8 cellular contexts compared by ENCODE assay signal in genomic region chr6:79630883-79631799, GRCh38. TPM values are rescaled to one million over a fixed set of nuclear protein-coding genes. Genes with fewer than 3 reads are reported as not detected.
DNase-seq lines count a peak whose midpoint lies in the region; ATAC-seq and TF ChIP-seq lines count a peak whose summit lies in the region.

Gene SH3BGRL2 (plus strand): TSS chr6:79631329. CDS start chr6:79631462, 133 bp downstream.

- H3K4me3 ChIP-seq in iPS-18c (ENCODE audit: insufficient read depth, low read depth, low read length) = peak within 1 kb of the TSS; percentile 68

- peaks cover 65% of the 10 kb centered on the region for H3K27me3 Mint-ChIP-seq in central memory CD8-positive, alpha-beta T cell

- H3K9me3 ChIP-seq in iPS-18c (ENCODE audit: control insufficient read depth, insufficient read depth, low read length) = no peaks in the 10 kb centered on the region

- H3K9me3 Mint-ChIP-seq in central memory CD8-positive, alpha-beta T cell = no peaks in the 10 kb centered on the region

- H3K36me3 Mint-ChIP-seq in central memory CD8-positive, alpha-beta T cell (ENCODE audit: insufficient read depth) = no peaks in the 10 kb centered on the region

- H3K4me1 Mint-ChIP-seq in central memory CD8-positive, alpha-beta T cell = peaks cover 10% of the 10 kb centered on the region

- in situ Hi-C loops in Caki2 (cut with HindIII; ENCODE audit: low pct_unique_long_range_greater_than_20kb, low sequenced_read_pairs) = no loop called here

- peak; percentile 72 for DNase-seq in Caki2 (ENCODE audit: low read depth)
- DNase-seq in LHCN-M2 (ENCODE audit: low read depth) = peak; percentile 50
- DNase-seq in central memory CD8-positive, alpha-beta T cell (ENCODE audit: low spot score in 2 of 2) = no peak
- peak; percentile 97 for DNase-seq in retina
- DNase-seq in activated effector memory CD4-positive, alpha-beta T cell treated with anti-CD3 and anti-CD28 coated beads, Interleukin-2, amount 50 U/mL, for 16 hours = no peak

- ATAC-seq in GM21447 (IDR thresholded peaks at IDR 0.05; ENCODE audit: unreplicated experiment) (peak; percentile 63), SK-N-SH treated with all-trans-retinoic acid at 6 μM for 48 hours (peak; percentile 99)
- ATAC-seq in central memory CD8-positive, alpha-beta T cell (replicated peaks; ENCODE audit: extremely low read depth, poor library complexity, severe bottlenecking) = no peak

- peak within 1 kb of the TSS; percentile 68 for H3K4me3 Mint-ChIP-seq in central memory CD8-positive, alpha-beta T cell

- no peak within 1 kb of the TSS for H3K27ac Mint-ChIP-seq in central memory CD8-positive, alpha-beta T cell (ENCODE audit: low read depth)

TF ChIP-seq in SK-N-SH treated with all-trans-retinoic acid at 6 μM for 48 hours, 23 proteins besides CTCF, POLR2A, EP300 and RAD21:
- TF ChIP-seq TSHZ2 (CRISPR knock-in tag; IDR thresholded peaks at IDR 0.05) (0 out of 2 replicates have a peak, but pooled peaks have one; percentile 15), CSDC2 (CRISPR knock-in tag; IDR thresholded peaks at IDR 0.05) (no peak), OSR1 (CRISPR knock-in tag; IDR thresholded peaks at IDR 0.05) (no peak), TCF4 (CRISPR knock-in tag; IDR thresholded peaks at IDR 0.05; ENCODE audit: borderline replicate concordance) (no peak), CSRNP3 (CRISPR knock-in tag; IDR thresholded peaks at IDR 0.05) (no peak), ZNF8 (CRISPR knock-in tag; IDR thresholded peaks at IDR 0.05) (0 out of 2 replicates have a peak, but pooled peaks have one; percentile 50)

RNA-seq across cellular contexts. Expression of gene SH3BGRL2, which starts in this region (rescaled TPM):
- 1.2 and 2.2 TPM in 2 replicates for total RNA-seq in Caki2 (2014; rRNA removed; shearing (Covaris generic); ENCODE audit: low replicate concordance)
- 1.5 and 1.7 TPM in 2 replicates for total RNA-seq in LHCN-M2 (2014; rRNA removed)
- 0.33 TPM for polyA plus RNA-seq in LHCN-M2 (2012)

Comparison
In these comparisons a context has a peak if more than half of its experiments do, and no peak if none do; other contexts are left out.
1. DNase-seq: peak in Caki2 (single experiment), LHCN-M2 (single experiment) and retina (single experiment); none in central memory CD8-positive, alpha-beta T cell (0 of 2) and activated effector memory CD4-positive, alpha-beta T cell treated with anti-CD3 and anti-CD28 coated beads, Interleukin-2, amount 50 U/mL, for 16 hours (single experiment).